9 cellular contexts compared by ENCODE assay signal in genomic region chr9:107637421-107638420, GRCh38.
A peak's percentile ranks its signal among the peaks of the same experiment; 100 is the strongest.
DNase-seq lines count a peak whose midpoint lies in the region; ATAC-seq and TF ChIP-seq lines count a peak whose summit lies in the region.
"Had no signal": no experiment of that assay in that cellular context is flagged by ENCODE, and none has a peak within 500 bp of the region (broad histone marks: within the 10 kb centered on the region; RNA-seq: fewer than 3 reads in every experiment).

No MANE protein-coding gene starts in this region.

- intact Hi-C loops in heart right ventricle (cut with DNase I): loop anchor here in 9 of 10 donors (1.0 to 10.0 kb wide), 14 partner anchors 37 to 635 kb away; partner anchors contain the start of gene KLF4 (in 5 of the 9)

- WGBS in heart right ventricle, 2 donors: 1 to 3% methylated on average over 66 to 67 of the region's 67 CpGs

- peak overlapping the region; percentile 82 for H3K9ac ChIP-seq in ES-I3 (ENCODE audit: low read depth, low read length)

- H3K27ac ChIP-seq in angular gyrus (ENCODE audit: low read depth, low read length) (peak overlapping the region; percentile 81), heart right ventricle (peak overlapping the region; percentile 88 to 100 (median 98))

- peaks cover 23% of the 10 kb centered on the region for H3K4me1 ChIP-seq in ES-I3 (ENCODE audit: insufficient read depth, low read length)
- H3K4me1 ChIP-seq in heart right ventricle: peaks cover 2 to 44% (median 16%) of the 10 kb centered on the region in 9 donors

- DNase-seq in LNCaP clone FGC (ENCODE audit: low read depth) (no peak), heart right ventricle (peak; percentile 89 to 97), non-pigmented ciliary epithelial cell (ENCODE audit: low read depth) (peak; percentile 89), NCI-H2196 (lab: John Stamatoyannopoulos, UW; ENCODE audit: unreplicated experiment) (no peak), NCI-H2107 treated with DMSO at 0.1 percent for 48 hours (lab: John Stamatoyannopoulos, UW; ENCODE audit: unreplicated experiment) (no peak)
- no peak for DNase-seq in activated CD4-positive, alpha-beta T cell treated with anti-CD3 and anti-CD28 coated beads, Interleukin-2, amount 50 U/mL, for 4 hours

- peak; percentile 92 to 97 (median 94) for ATAC-seq in heart right ventricle
- ATAC-seq: T-cell had no signal

- H3K4me3 ChIP-seq in LNCaP clone FGC (ENCODE audit: low read depth, low read length): peak overlapping the region; percentile 43
- peak overlapping the region; percentile 11 to 60 (median 47) for H3K4me3 ChIP-seq in heart right ventricle

- H3K9me3 ChIP-seq in ES-I3 (ENCODE audit: control insufficient read depth, insufficient read depth, low read length) (no peaks in the 10 kb centered on the region), heart right ventricle (no peaks in the 10 kb centered on the region)

- no peaks in the 10 kb centered on the region for H3K27me3 ChIP-seq in heart right ventricle

- TF ChIP-seq CTCF in LNCaP clone FGC (IDR thresholded peaks at IDR 0.05; ENCODE audit: control insufficient read depth, extremely low read depth, insufficient read depth) (no peak), heart right ventricle (IDR thresholded peaks at IDR 0.05) (peak in 6 of 9 donors; percentile 22 to 52 (median 42))

- H3K36me3 ChIP-seq in ES-I3 (ENCODE audit: insufficient read depth, low read length) (no peaks in the 10 kb centered on the region), heart right ventricle (no peaks in the 10 kb centered on the region)

Comparison
In these comparisons a context has a peak if more than half of its experiments do, and no peak if none do; other contexts are left out.
1. DNase-seq: peak in heart right ventricle (2 of 2) and non-pigmented ciliary epithelial cell (single experiment); none in LNCaP clone FGC (single experiment), NCI-H2196 (single experiment), activated CD4-positive, alpha-beta T cell treated with anti-CD3 and anti-CD28 coated beads, Interleukin-2, amount 50 U/mL, for 4 hours (0 of 2) and NCI-H2107 treated with DMSO at 0.1 percent for 48 hours (single experiment).